8 cellular contexts compared by ENCODE assay signal in the genomic region with DNA sequence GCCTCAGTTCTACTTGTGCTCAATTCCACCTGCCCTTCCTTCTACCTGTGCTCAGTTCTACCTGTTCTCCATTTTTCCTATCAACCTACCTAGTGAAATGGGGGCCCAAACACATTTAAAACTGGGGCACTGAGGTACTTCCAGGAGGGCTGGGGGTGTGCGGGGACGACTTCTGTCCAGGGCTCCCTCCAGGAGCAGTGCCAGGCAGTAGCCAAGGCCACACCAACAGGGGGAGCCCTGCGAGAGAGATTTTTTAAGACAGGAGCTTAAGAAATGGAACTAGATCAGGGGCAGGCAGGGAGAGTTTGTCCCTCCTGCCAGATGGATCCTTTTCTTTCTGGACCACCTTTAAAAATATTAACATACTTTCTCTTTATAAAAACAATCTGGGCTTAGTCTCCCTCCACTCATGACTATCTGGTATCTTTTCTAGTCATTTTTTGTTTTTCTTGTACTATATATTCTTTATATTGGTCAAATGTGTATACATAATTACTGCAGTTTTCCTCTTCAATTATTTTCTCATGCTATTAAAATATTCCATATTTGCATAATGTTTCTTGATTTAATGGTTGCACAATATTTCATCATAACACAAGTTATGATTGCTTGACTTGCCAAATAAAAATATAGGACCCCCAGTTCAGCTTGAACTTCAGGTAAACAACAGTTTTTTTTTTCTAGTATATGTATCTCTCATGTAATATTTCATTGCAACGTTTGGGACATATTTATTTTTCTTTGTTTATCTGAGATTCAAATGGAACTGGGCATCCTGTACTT. TPM values are rescaled to one million over a fixed set of nuclear protein-coding genes. Genes with fewer than 3 reads are reported as not detected.
A peak's percentile ranks its signal among the peaks of the same experiment; 100 is the strongest.
DNase-seq lines count a peak whose midpoint lies in the region; ATAC-seq, FAIRE-seq and TF ChIP-seq lines count a peak whose summit lies in the region.

No MANE protein-coding gene starts in this region.

- in situ Hi-C loops in HAP-1 (cut with MboI; ENCODE audit: low sequenced_read_pairs) = no loop called here

- H3K18ac ChIP-seq in neuronal stem cell (ENCODE audit: low read length) = no peak overlapping the region

- H3K4me2 ChIP-seq in SK-N-SH (no peak overlapping the region), endothelial cell of umbilical vein (ENCODE audit: insufficient read depth, low read length) (no peak overlapping the region), neuronal stem cell (ENCODE audit: insufficient read depth, low read length, poor library complexity, severe bottlenecking) (no peak overlapping the region)

- FAIRE-seq in endothelial cell of umbilical vein (lab: Jason Lieb, UNC) = peak; percentile 35

- no peak for TF ChIP-seq POLR2A in endothelial cell of umbilical vein (IDR thresholded peaks at IDR 0.05; ENCODE audit: low read depth, low read length)

- H3F3A ChIP-seq in SK-N-SH (replicated peaks; ENCODE audit: insufficient read depth) = peaks cover 9% of the 10 kb centered on the region

- dilution Hi-C loops in endothelial cell of umbilical vein (cut with MboI; ENCODE audit: extremely low pct_ligation_motif_present, low sequenced_read_pairs) = no loop called here

- no peaks in the 10 kb centered on the region for H3K9me2 ChIP-seq in SK-N-SH

- H4K20me1 ChIP-seq in SK-N-SH (ENCODE audit: insufficient read depth) = no peaks in the 10 kb centered on the region
- H4K20me1 ChIP-seq in endothelial cell of umbilical vein (replicated peaks; ENCODE audit: control insufficient read depth, extremely low read depth, insufficient read depth, low read length) = no peaks in the 10 kb centered on the region

- no peak overlapping the region for H3K4me3 ChIP-seq in HAP-1
- H3K4me3 ChIP-seq in SK-N-SH (ENCODE audit: low read depth in 2 of 2, low read length in 1 of 2) = no peak overlapping the region; a peak in 1 of 4 replicates
- H3K4me3 ChIP-seq in endothelial cell of umbilical vein (replicated peaks in 1 of 3; ENCODE audit: insufficient read depth in 1 of 3, low read depth in 1 of 3, low read length in 3 of 3) = no peak overlapping the region
- no peak overlapping the region for H3K4me3 ChIP-seq in neuronal stem cell (ENCODE audit: low read length in 2 of 2)

- TF ChIP-seq EP300 in SK-N-SH (IDR thresholded peaks at IDR 0.05; ENCODE audit: borderline replicate concordance in 1 of 2, low read depth in 1 of 2, low read length in 1 of 2) = no peak

- no peak overlapping the region for H2BK120ac ChIP-seq in neuronal stem cell (ENCODE audit: low read depth, low read length)

- CTCF ChIA-PET in SK-N-SH (lab: Yijun Ruan, JAX) (interaction anchor here (0.6 to 2.5 kb wide), 20 partner anchors 10 to 610 kb away, joined by 3 to 13 read pairs (median 4); no protein-coding TSS in a partner anchor), endothelial cell of umbilical vein (lab: Charles Lee) (interaction anchor here (0.6 to 2.2 kb wide), 44 partner anchors 9 to 1309 kb away, joined by 3 to 20 read pairs (median 4); a partner anchor contains a TSS)

- H4K91ac ChIP-seq in neuronal stem cell (ENCODE audit: low read depth, low read length, poor library complexity) = no peak overlapping the region

- intact Hi-C loops in endothelial cell of umbilical vein (cut with micrococcal nuclease) = loop anchor here (1.0 to 10.0 kb wide), 2 partner anchors 112 to 611 kb away; no protein-coding TSS in a partner anchor

- TF ChIP-seq CTCF in SK-N-SH (IDR thresholded peaks at IDR 0.05) (peak; percentile 63), endothelial cell of umbilical vein (IDR thresholded peaks at IDR 0.05; ENCODE audit: extremely low read depth in 1 of 2, insufficient read depth in 1 of 2, low read depth in 1 of 2, low read length in 2 of 2) (peak; percentile 67 to 77)

- POLR2A ChIA-PET in SK-N-SH (lab: Yijun Ruan, JAX) = no interaction called here
- POLR2A ChIA-PET in endothelial cell of umbilical vein (lab: Charles Lee) = no interaction called here

- H3K36me3 ChIP-seq in HAP-1 (replicated peaks) = no peaks in the 10 kb centered on the region; the same call in 1 of the 2 replicates
- peaks cover 5 to 6% of the 10 kb centered on the region in 2 experiments for H3K36me3 ChIP-seq in SK-N-SH (replicated peaks in 1 of 2; ENCODE audit: control insufficient read depth in 1 of 2, insufficient read depth in 2 of 2, low read length in 1 of 2)
- peaks cover 1 to 2% of the 10 kb centered on the region in 2 experiments for H3K36me3 ChIP-seq in endothelial cell of umbilical vein (ENCODE audit: control insufficient read depth in 2 of 2, extremely low read depth in 1 of 2, insufficient read depth in 2 of 2, low read length in 2 of 2)
- H3K36me3 ChIP-seq in neuronal stem cell (replicated peaks in 1 of 2; ENCODE audit: control insufficient read depth in 2 of 2, insufficient read depth in 2 of 2, low read length in 2 of 2) = peaks cover 3 to 8% of the 10 kb centered on the region in 2 donors

- no peak overlapping the region for H3K4ac ChIP-seq in neuronal stem cell (ENCODE audit: low read length)

- H4K8ac ChIP-seq in neuronal stem cell (ENCODE audit: low read depth, low read length) = no peak overlapping the region

- no peaks in the 10 kb centered on the region for H3K27me3 ChIP-seq in HAP-1 (ENCODE audit: low read depth)
- no peaks in the 10 kb centered on the region for H3K27me3 ChIP-seq in SK-N-SH (ENCODE audit: insufficient read depth)
- H3K27me3 ChIP-seq in endothelial cell of umbilical vein (ENCODE audit: control insufficient read depth in 2 of 2, insufficient read depth in 2 of 2, low read length in 2 of 2) = no peaks in the 10 kb centered on the region
- no peaks in the 10 kb centered on the region for H3K27me3 ChIP-seq in neuronal stem cell (ENCODE audit: control insufficient read depth in 3 of 3, insufficient read depth in 3 of 3, low read depth in 1 of 3, low read length in 3 of 3)

- H3K27ac ChIP-seq in SK-N-SH (ENCODE audit: low read depth in 2 of 2, low read length in 1 of 2) (no peak overlapping the region), endothelial cell of umbilical vein (ENCODE audit: insufficient read depth, low read depth, low read length) (no peak overlapping the region), neuronal stem cell (replicated peaks; ENCODE audit: low read length) (no peak overlapping the region)

- DNase-seq in AG08396 (ENCODE audit: low spot score) (peak; percentile 53), HAP-1 (ENCODE audit: low spot score in 2 of 2) (peak; percentile 12 to 74), SK-N-SH (peak; percentile 43), endothelial cell of umbilical vein (ENCODE audit: low read depth, low spot score) (peak; percentile 58), neuronal stem cell (ENCODE audit: low spot score) (peak; percentile 31), NCI-H226 (no peak), T1000 (lab: John Stamatoyannopoulos, UW) (no peak)

- no peak overlapping the region for H2BK12ac ChIP-seq in neuronal stem cell (ENCODE audit: low read length)

- H3K79me1 ChIP-seq in neuronal stem cell (ENCODE audit: low read depth, low read length) = no peaks in the 10 kb centered on the region

- TF ChIP-seq RAD21 in SK-N-SH (IDR thresholded peaks at IDR 0.05; ENCODE audit: low read length) = peak; percentile 57

- H3K23ac ChIP-seq in neuronal stem cell (ENCODE audit: low read depth, low read length, poor library complexity) = no peak overlapping the region

- no peak overlapping the region for H3K9ac ChIP-seq in SK-N-SH
- H3K9ac ChIP-seq in endothelial cell of umbilical vein (replicated peaks; ENCODE audit: extremely low read depth, insufficient read depth, low read length) = no peak overlapping the region
- H3K9ac ChIP-seq in neuronal stem cell (ENCODE audit: low read depth, low read length, poor library complexity) = no peak overlapping the region

- no peak overlapping the region for H2BK5ac ChIP-seq in neuronal stem cell (ENCODE audit: low read length)

- no peaks in the 10 kb centered on the region for H3K9me1 ChIP-seq in endothelial cell of umbilical vein (replicated peaks; ENCODE audit: control insufficient read depth, extremely low read depth, insufficient read depth, low read length)

- no peaks in the 10 kb centered on the region for H3K79me2 ChIP-seq in SK-N-SH (ENCODE audit: insufficient read depth)
- no peaks in the 10 kb centered on the region for H3K79me2 ChIP-seq in endothelial cell of umbilical vein (ENCODE audit: control insufficient read depth, insufficient read depth, low read length)

- BruUV-seq in endothelial cell of umbilical vein (replicated peaks; lab: Mats Ljungman, UMichigan) = no TSS peak

- no peak overlapping the region for H2AK5ac ChIP-seq in neuronal stem cell (ENCODE audit: low read depth, low read length)

- ATAC-seq in HG03469 (IDR thresholded peaks at IDR 0.05; ENCODE audit: unreplicated experiment) = no peak

- H3K4me1 ChIP-seq in HAP-1 (no peaks in the 10 kb centered on the region), SK-N-SH (ENCODE audit: control insufficient read depth in 1 of 2, insufficient read depth in 2 of 2, low read depth in 1 of 2, low read length in 1 of 2) (no peaks in the 10 kb centered on the region), endothelial cell of umbilical vein (ENCODE audit: control insufficient read depth, extremely low read depth, insufficient read depth, low read length) (no peaks in the 10 kb centered on the region), neuronal stem cell (ENCODE audit: control insufficient read depth in 2 of 2, insufficient read depth in 1 of 2, low read depth in 1 of 2, low read length in 2 of 2) (no peaks in the 10 kb centered on the region)

- no peak overlapping the region for H3K14ac ChIP-seq in neuronal stem cell (ENCODE audit: low read length)

- 60% methylated on average over 4 of the region's 4 CpGs for WGBS in SK-N-SH (ENCODE audit: low lambda C conversion rate)
- no CpG with 5 or more reads among the region's 4 CpGs for WGBS in neuronal stem cell (ENCODE audit: extremely low coverage in 2 of 2, insufficient read length in 2 of 2, insufficient replicate concordance in 1 of 2), 2 donors

- H2AFZ ChIP-seq in SK-N-SH (ENCODE audit: low read depth) = no peak overlapping the region
- H2AFZ ChIP-seq in endothelial cell of umbilical vein (ENCODE audit: low read depth, low read length) = no peak overlapping the region
- no peak overlapping the region for H2AFZ ChIP-seq in neuronal stem cell (ENCODE audit: low read length)

- H3K9me3 ChIP-seq in HAP-1 (no peaks in the 10 kb centered on the region), SK-N-SH (no peaks in the 10 kb centered on the region), endothelial cell of umbilical vein (replicated peaks; ENCODE audit: control insufficient read depth, insufficient read depth, low read length) (no peaks in the 10 kb centered on the region), neuronal stem cell (replicated peaks in 1 of 2; ENCODE audit: control insufficient read depth in 2 of 2, insufficient read depth in 1 of 2, low read depth in 1 of 2, low read length in 2 of 2) (peaks cover 0 to 7% of the 10 kb centered on the region in 2 donors)

- no peak overlapping the region for H2BK15ac ChIP-seq in neuronal stem cell (ENCODE audit: low read length)

RNA-seq across cellular contexts. Expression of a gene that starts 47.3 kb away (rescaled TPM):
- polyA plus RNA-seq in SK-N-SH (2012; rRNA removed) = 0.19 and 0.28 TPM in 2 replicates
- 0.21 TPM in 2 replicates for polyA plus RNA-seq in SK-N-SH (2012; cell fraction: cytosol; rRNA removed)
- polyA plus RNA-seq in SK-N-SH (2012; cell fraction: nucleus; rRNA removed) = 0.26 and 0.30 TPM in 2 replicates
- total RNA-seq in endothelial cell of umbilical vein = 0.07 TPM in 1 of 2 replicates, not detected in the other
- 0.04 TPM in 1 of 2 replicates, not detected in the other for polyA plus RNA-seq in endothelial cell of umbilical vein
- 0.03 TPM in 2 replicates for polyA plus RNA-seq in endothelial cell of umbilical vein (2011; cell fraction: cytosol; rRNA removed)
- polyA plus RNA-seq in endothelial cell of umbilical vein (2011; cell fraction: nucleus; rRNA removed) = 0.04 TPM in 1 of 2 replicates, not detected in the other
- polyA plus RNA-seq in endothelial cell of umbilical vein (2012) = 0.05 and 0.12 TPM in 2 replicates
- not detected in 2 replicates for polyA minus RNA-seq in endothelial cell of umbilical vein
- polyA minus RNA-seq in endothelial cell of umbilical vein (2011; cell fraction: cytosol; rRNA and poly(A)+ RNA removed) = not detected
- polyA minus RNA-seq in endothelial cell of umbilical vein (2011; cell fraction: nucleus; rRNA and poly(A)+ RNA removed) = not detected in 2 replicates
- 0.04 TPM for polyA plus RNA-seq in neuronal stem cell (2013, experiment 1 of 2)
- polyA plus RNA-seq in neuronal stem cell (2013, experiment 2 of 2) = 0.03 TPM

Comparison
In these comparisons a context has a peak if more than half of its experiments do, and no peak if none do; other contexts are left out.
1. DNase-seq: peak in AG08396 (single experiment), HAP-1 (2 of 2), SK-N-SH (single experiment), endothelial cell of umbilical vein (single experiment) and neuronal stem cell (single experiment); none in NCI-H226 (single experiment) and T1000 (single experiment).